9 cellular contexts compared by ENCODE assay signal in genomic region chr3:49199244-49199899, GRCh38. TPM values are rescaled to one million over a fixed set of nuclear protein-coding genes. Genes with fewer than 3 reads are reported as not detected.
DNase-seq lines count a peak whose midpoint lies in the region; ATAC-seq and TF ChIP-seq lines count a peak whose summit lies in the region.
"Had no signal": no experiment of that assay in that cellular context is flagged by ENCODE, and none has a peak within 500 bp of the region (broad histone marks: within the 10 kb centered on the region; RNA-seq: fewer than 3 reads in every experiment).

No MANE protein-coding gene starts in this region.

- peak overlapping the region; percentile 92 for H3K9ac ChIP-seq in adipocyte (ENCODE audit: low read length)

- H3K4me3 Mint-ChIP-seq in glutamatergic neuron (ENCODE audit: unreplicated experiment): no peak overlapping the region
- H3K4me3 Mint-ChIP-seq: T-helper 17 cell had no signal

- DNase-seq in Ammon's horn (ENCODE audit: low spot score) (peak; percentile 40), adipocyte (ENCODE audit: low read depth) (peak; percentile 58), glutamatergic neuron (peak; percentile 25), pons (ENCODE audit: low spot score) (peak; percentile 11), SK-N-DZ (ENCODE audit: low spot score) (no peak)
- DNase-seq: T-helper 17 cell had no signal

- no peaks in the 10 kb centered on the region for H3K9me3 ChIP-seq in adipocyte (ENCODE audit: control insufficient read depth, low read length)

- H3K36me3 Mint-ChIP-seq in glutamatergic neuron (ENCODE audit: unreplicated experiment): peaks cover 6% of the 10 kb centered on the region

- TF ChIP-seq CTCF in glutamatergic neuron (IDR thresholded peaks at IDR 0.05; ENCODE audit: partially characterized antibody, unreplicated experiment): no peak

- H3K9me3 Mint-ChIP-seq in glutamatergic neuron (ENCODE audit: unreplicated experiment): no peaks in the 10 kb centered on the region

- peak overlapping the region; percentile 90 for H3K4me3 ChIP-seq in adipocyte (ENCODE audit: low read length)

- H3K4me1 Mint-ChIP-seq in glutamatergic neuron (ENCODE audit: low read depth, unreplicated experiment): no peaks in the 10 kb centered on the region
- H3K4me1 Mint-ChIP-seq: T-helper 17 cell had no signal

- no peaks in the 10 kb centered on the region for H3K36me3 ChIP-seq in adipocyte (ENCODE audit: control insufficient read depth, insufficient read depth, low read length, severe bottlenecking)

- H3K27me3 Mint-ChIP-seq in glutamatergic neuron (ENCODE audit: unreplicated experiment): peaks cover 3% of the 10 kb centered on the region

- H3K27me3 ChIP-seq in adipocyte (replicated peaks; ENCODE audit: control insufficient read depth, insufficient read depth, low read length): no peaks in the 10 kb centered on the region

- H3K27ac Mint-ChIP-seq in glutamatergic neuron (ENCODE audit: unreplicated experiment): no peak overlapping the region
- H3K27ac Mint-ChIP-seq: T-helper 17 cell had no signal

- peaks cover 27% of the 10 kb centered on the region for H3K4me1 ChIP-seq in adipocyte (ENCODE audit: control insufficient read depth, insufficient read depth, low read length)

- ATAC-seq in GM19351 (IDR thresholded peaks at IDR 0.05; ENCODE audit: unreplicated experiment) (no peak), HG02970 (IDR thresholded peaks at IDR 0.05; ENCODE audit: low FRiP score, unreplicated experiment) (no peak), HG03025 (IDR thresholded peaks at IDR 0.05; ENCODE audit: low FRiP score, unreplicated experiment) (no peak)
- ATAC-seq: T-helper 17 cell had no signal

RNA-seq across cellular contexts. Expression of gene KLHDC8B, which starts 28.0 kb away (rescaled TPM):
- total RNA-seq in glutamatergic neuron (ENCODE audit: unreplicated experiment): 36.3 TPM
- polyA plus RNA-seq in SK-N-DZ (2014; cell fraction: cytosol; rRNA removed): 43.5 and 46.8 TPM in 2 replicates
- 60.2 and 63.4 TPM in 2 replicates for polyA plus RNA-seq in SK-N-DZ (2014; cell fraction: nucleus; rRNA removed)

RNA-seq across cellular contexts. Expression of gene CCDC71, which starts 33.2 kb away (rescaled TPM):
- total RNA-seq in glutamatergic neuron (ENCODE audit: unreplicated experiment): 22.1 TPM
- polyA plus RNA-seq in SK-N-DZ (2014; cell fraction: cytosol; rRNA removed): 34.0 and 40.4 TPM in 2 replicates
- 18.2 and 22.4 TPM in 2 replicates for polyA plus RNA-seq in SK-N-DZ (2014; cell fraction: nucleus; rRNA removed)
